ENCODE assay signal across 24 cellular contexts in genomic region chr7:129013048-129013721, GRCh38. TPM values are rescaled to one million over a fixed set of nuclear protein-coding genes. Genes with fewer than 3 reads are reported as not detected.
A peak's percentile ranks its signal among the peaks of the same experiment; 100 is the strongest.
DNase-seq lines count a peak whose midpoint lies in the region; ATAC-seq and TF ChIP-seq lines count a peak whose summit lies in the region.
"Had no signal": no experiment of that assay in that cellular context is flagged by ENCODE, and none has a peak within 500 bp of the region (broad histone marks: within the 10 kb centered on the region; RNA-seq: fewer than 3 reads in every experiment).

No MANE protein-coding gene starts in this region.

- H3K4me1 Mint-ChIP-seq in progenitor cell of endocrine pancreas (ENCODE audit: low read depth), result peaks cover 3% of the 10 kb centered on the region

- H3K4me3 ChIP-seq in HL-60 (replicated peaks; ENCODE audit: insufficient read depth, low read length) (no peak overlapping the region), right lobe of liver (peak overlapping the region in 1 of 3 donors; percentile 6), vagina (no peak overlapping the region)
- H3K4me3 ChIP-seq: BLaER1 treated with 17β-estradiol and CSF1 and Interleukin-3, amounts not matched to agents 10 nM and 100 nM; left lung; spleen; transverse colon had no signal

- H3K9me3 ChIP-seq in right lobe of liver, result no peaks in the 10 kb centered on the region
- H3K9me3 ChIP-seq in vagina, result no peaks in the 10 kb centered on the region
- H3K9me3 ChIP-seq: BLaER1 treated with 17β-estradiol and CSF1 and Interleukin-3, amounts not matched to agents 10 nM and 100 nM; Caco-2; left lung; spleen; transverse colon had no signal

- TF ChIP-seq CTCF in HL-60 (IDR thresholded peaks at IDR 0.05; ENCODE audit: insufficient read depth, low read length), result no peak
- TF ChIP-seq CTCF in right lobe of liver (IDR thresholded peaks at IDR 0.05), result no peak
- no peak for TF ChIP-seq CTCF in progenitor cell of endocrine pancreas (IDR thresholded peaks at IDR 0.05; ENCODE audit: unreplicated experiment)
- no peak for TF ChIP-seq CTCF in vagina (IDR thresholded peaks at IDR 0.05)

- WGBS in right lobe of liver (ENCODE audit: insufficient coverage, low coverage, low lambda C conversion rate, missing lambda C conversion rate), result 26% methylated on average over 4 of the region's 4 CpGs

- no peak overlapping the region for H3K27ac Mint-ChIP-seq in progenitor cell of endocrine pancreas

- peaks cover 18% of the 10 kb centered on the region for H3K36me3 Mint-ChIP-seq in progenitor cell of endocrine pancreas (ENCODE audit: insufficient read depth)

- DNase-seq in GF-D8 (lab: John Stamatoyannopoulos, UW), result peak; percentile 21
- peak; percentile 6 to 20 for DNase-seq in HL-60 (ENCODE audit: low read depth in 1 of 2, low spot score in 1 of 2)
- DNase-seq in SIG-M5 treated with dmso at 0.1 percent for 504 hours (lab: John Stamatoyannopoulos, UW; ENCODE audit: unreplicated experiment), result peak; percentile 91
- no peak for DNase-seq in right lobe of liver
- DNase-seq in progenitor cell of endocrine pancreas (ENCODE audit: low spot score, unreplicated experiment), result no peak
- no peak for DNase-seq in substantia nigra (lab: John Stamatoyannopoulos, UW)
- no peak for DNase-seq in vagina (ENCODE audit: extremely low spot score in 2 of 2)
- DNase-seq: activated gamma-delta T cell treated with Interleukin-2 at 50 U/mL for 16 hours; activated T-cell treated with anti-CD3 and anti-CD28 coated beads, Interleukin-2, amount 50 U/mL, for 4 hours; Caco-2; central memory CD4-positive, alpha-beta T cell; cortex of kidney; effector memory CD4-positive, alpha-beta T cell; left lung; NCI-H1930; NCI-H69; posterior cingulate gyrus; right cardiac atrium; spleen; stimulated activated CD4-positive, alpha-beta T cell treated with anti-CD3 and anti-CD28 coated beads, Interleukin-2, amount 100 ng/mL, for 24 hours; transverse colon had no signal

- no peak for TF ChIP-seq POLR2A in right lobe of liver (IDR thresholded peaks at IDR 0.05)
- no peak for TF ChIP-seq POLR2A in vagina (IDR thresholded peaks at IDR 0.05)

- no peak overlapping the region for H3K4me3 Mint-ChIP-seq in progenitor cell of endocrine pancreas (ENCODE audit: low read depth)
- H3K4me3 Mint-ChIP-seq: activated T-cell treated with anti-CD3 and anti-CD28 coated beads, Interleukin-2, amount 50 U/mL, for 4 hours had no signal

- H3K27me3 Mint-ChIP-seq in progenitor cell of endocrine pancreas, result no peaks in the 10 kb centered on the region
- H3K27me3 Mint-ChIP-seq: IgD-negative memory B cell had no signal

- H3K27me3 ChIP-seq in HL-60 (ENCODE audit: insufficient read depth, poor library complexity, severe bottlenecking) (no peaks in the 10 kb centered on the region), right lobe of liver (no peaks in the 10 kb centered on the region), vagina (no peaks in the 10 kb centered on the region)
- H3K27me3 ChIP-seq: BLaER1 treated with 17β-estradiol and CSF1 and Interleukin-3, amounts not matched to agents 10 nM and 100 nM; left lung; spleen; transverse colon had no signal

- H3K27ac ChIP-seq in HL-60 (replicated peaks), result peak overlapping the region; percentile 78
- H3K27ac ChIP-seq in right lobe of liver, result peak overlapping the region in 2 of 3 donors; percentile 7 to 29
- no peak overlapping the region for H3K27ac ChIP-seq in substantia nigra (ENCODE audit: low read depth, low read length, poor library complexity, severe bottlenecking)
- H3K27ac ChIP-seq in vagina, result no peak overlapping the region
- H3K27ac ChIP-seq: BLaER1 treated with 17β-estradiol and CSF1 and Interleukin-3, amounts not matched to agents 10 nM and 100 nM; epithelial cell of prostate; transverse colon had no signal

- peak; percentile 36 to 71 (median 62) for ATAC-seq in right lobe of liver
- ATAC-seq: activated T-cell treated with anti-CD3 and anti-CD28 coated beads, Interleukin-2, amount 50 U/mL, for 4 hours; left lung; right cardiac atrium had no signal

- H3K4me1 ChIP-seq in right lobe of liver (peaks cover 0 to 61% (median 17%) of the 10 kb centered on the region in 4 donors), vagina (no peaks in the 10 kb centered on the region)
- H3K4me1 ChIP-seq: Caco-2, transverse colon had no signal

- intact Hi-C loops in right lobe of liver (cut with DNase I), result no loop called here
- intact Hi-C loops in vagina (cut with DNase I), result no loop called here

- H3K9me3 Mint-ChIP-seq in progenitor cell of endocrine pancreas (ENCODE audit: low read depth), result no peaks in the 10 kb centered on the region
- H3K9me3 Mint-ChIP-seq: activated T-cell treated with anti-CD3 and anti-CD28 coated beads, Interleukin-2, amount 50 U/mL, for 4 hours; IgD-negative memory B cell had no signal

- H3K36me3 ChIP-seq in right lobe of liver (peaks cover 0 to 20% (median under 1%) of the 10 kb centered on the region in 4 donors), vagina (peaks cover 0 to 31% of the 10 kb centered on the region in 2 donors)

RNA-seq across cellular contexts. Expression of gene TNPO3, which starts 41.7 kb away (rescaled TPM):
- total RNA-seq in right lobe of liver, result 10 to 100 TPM; 15.2 to 30.2 (median 22.2) TPM
- total RNA-seq in progenitor cell of endocrine pancreas, result 44.8 and 44.9 TPM in 2 replicates
- 33.9 TPM for total RNA-seq in vagina

Comparison
In these comparisons a context has a peak if more than half of its experiments do, and no peak if none do; other contexts are left out.
1. DNase-seq: peak in GF-D8 (single experiment), HL-60 (2 of 2) and SIG-M5 treated with dmso at 0.1 percent for 504 hours (single experiment); none in right lobe of liver (0 of 3), progenitor cell of endocrine pancreas (single experiment), substantia nigra (0 of 49) and vagina (0 of 2).
2. H3K27ac ChIP-seq: peak in HL-60 (single experiment) and right lobe of liver (2 of 3); none in substantia nigra (single experiment) and vagina (single experiment).